ENCODE assay signal across 26 cellular contexts in the genomic region with DNA sequence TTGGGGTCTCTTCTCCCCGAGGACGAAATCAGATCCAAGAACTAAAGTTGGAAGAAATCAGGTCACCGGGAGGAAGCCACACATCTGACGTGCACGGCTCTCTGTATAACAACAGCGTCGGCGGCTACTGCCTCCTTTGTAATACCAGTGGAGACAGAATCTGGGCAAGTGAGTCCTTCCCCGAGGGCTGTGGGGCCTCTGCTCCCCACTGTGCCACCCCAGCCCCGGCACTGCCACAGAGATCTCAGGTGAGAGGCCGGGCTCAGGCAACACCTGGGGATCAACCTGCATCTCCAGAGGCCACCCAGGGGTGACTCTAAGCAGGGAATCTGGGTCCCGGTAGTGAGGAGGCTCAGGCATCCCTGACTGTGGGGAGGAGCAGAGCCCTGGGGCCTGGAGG. TPM values are rescaled to one million over a fixed set of nuclear protein-coding genes. Genes with fewer than 3 reads are reported as not detected.
A peak's percentile ranks its signal among the peaks of the same experiment; 100 is the strongest.
DNase-seq lines count a peak whose midpoint lies in the region; ATAC-seq and TF ChIP-seq lines count a peak whose summit lies in the region.
"Had no signal": no experiment of that assay in that cellular context is flagged by ENCODE, and none has a peak within 500 bp of the region (broad histone marks: within the 10 kb centered on the region; RNA-seq: fewer than 3 reads in every experiment).

No MANE protein-coding gene starts in this region.

- H3K4me1 Mint-ChIP-seq in WTC11 (no peaks in the 10 kb centered on the region), memory B cell (no peaks in the 10 kb centered on the region), osteocyte (ENCODE audit: unreplicated experiment) (peaks cover 7% of the 10 kb centered on the region)
- H3K4me1 Mint-ChIP-seq in stimulated activated naive B cell treated with anti-CD40 and anti-IgM and Interleukin-4, amounts not matched to agents 10 μg/mL and 1 μg/mL and 100 μg/mL, for 72 hours, result peaks cover 0 to 4% of the 10 kb centered on the region in 2 donors

- H3K9ac ChIP-seq in mammary epithelial cell (ENCODE audit: insufficient read depth, low read length), result no peak overlapping the region

- DNase-seq in breast epithelium (ENCODE audit: low spot score in 2 of 2) (no peak), mammary epithelial cell (no peak), WTC11 (ENCODE audit: low spot score) (peak; percentile 3), memory B cell (ENCODE audit: low spot score in 2 of 2) (no peak), osteocyte (ENCODE audit: extremely low spot score, unreplicated experiment) (no peak), DMS79 (lab: John Stamatoyannopoulos, UW) (no peak), NOMO-1 (lab: John Stamatoyannopoulos, UW; ENCODE audit: unreplicated experiment in 2 of 2) (no peak)
- no peak for DNase-seq in stimulated activated naive B cell treated with anti-CD40 and anti-IgM and Interleukin-4, amounts not matched to agents 10 μg/mL and 1 μg/mL and 100 μg/mL, for 72 hours
- DNase-seq: activated CD4-positive, alpha-beta T cell treated with anti-CD3 and anti-CD28 coated beads, Interleukin-2, amount 50 U/mL, for 48 hours; effector CD8-positive, alpha-beta T cell; H7; hypothalamus; KBM-7; mesenchymal stem cell; NCI-H1105; NCI-H187; NCI-H446 treated with DMSO at 0.1 percent for 48 hours; NCI-H82; occipital lobe; RPMI8226; stimulated activated naive CD4-positive, alpha-beta T cell treated with Interleukin-2 at 50 U/mL for 16 hours; T-cell had no signal

- no peaks in the 10 kb centered on the region for H4K20me1 ChIP-seq in mammary epithelial cell (ENCODE audit: insufficient read depth, low read length)

- dilution Hi-C loops in mammary epithelial cell (cut with HindIII; ENCODE audit: low sequenced_read_pairs), result no loop called here

- no peak overlapping the region; the same call in 1 of the 2 replicates for H3K27ac Mint-ChIP-seq in WTC11
- H3K27ac Mint-ChIP-seq in memory B cell, result peak overlapping the region; percentile 28
- peak overlapping the region; percentile 90 for H3K27ac Mint-ChIP-seq in stimulated activated naive B cell treated with anti-CD40 and anti-IgM and Interleukin-4, amounts not matched to agents 10 μg/mL and 1 μg/mL and 100 μg/mL, for 72 hours
- no peak overlapping the region for H3K27ac Mint-ChIP-seq in osteocyte (ENCODE audit: unreplicated experiment)

- POLR2A ChIA-PET in WTC11 (lab: Charles Lee), result no interaction called here

- intact Hi-C loops in breast epithelium (cut with DNase I; ENCODE audit: low total_unique reads) (no loop called here), mammary epithelial cell (cut with micrococcal nuclease) (no loop called here)

- CTCF ChIA-PET in mammary epithelial cell (lab: Charles Lee; ENCODE audit: low non-redundant PET) (no interaction called here), WTC11 (lab: Charles Lee) (no interaction called here)

- H3K36me3 Mint-ChIP-seq in WTC11, result peaks cover 9% of the 10 kb centered on the region
- H3K36me3 Mint-ChIP-seq in memory B cell, result peaks cover 19% of the 10 kb centered on the region
- peaks cover 25 to 34% of the 10 kb centered on the region in 2 donors for H3K36me3 Mint-ChIP-seq in stimulated activated naive B cell treated with anti-CD40 and anti-IgM and Interleukin-4, amounts not matched to agents 10 μg/mL and 1 μg/mL and 100 μg/mL, for 72 hours
- peaks cover 11% of the 10 kb centered on the region for H3K36me3 Mint-ChIP-seq in osteocyte (ENCODE audit: unreplicated experiment)
- H3K36me3 Mint-ChIP-seq: activated naive CD4-positive, alpha-beta T cell treated with anti-CD3 and anti-CD28 coated beads, Interleukin-2, amount 50 U/mL, for 72 hours had no signal

- H3K27ac ChIP-seq in breast epithelium (no peak overlapping the region), mammary epithelial cell (ENCODE audit: insufficient read depth, low read depth, low read length) (no peak overlapping the region)
- H3K27ac ChIP-seq: coronary artery, epithelial cell of prostate had no signal

- ATAC-seq in WTC11, result no peak
- no peak for ATAC-seq in memory B cell (ENCODE audit: low read depth)
- no peak for ATAC-seq in stimulated activated naive B cell treated with anti-CD40 and anti-IgM and Interleukin-4, amounts not matched to agents 10 μg/mL and 1 μg/mL and 100 μg/mL, for 72 hours (replicated peaks)
- ATAC-seq: activated naive CD4-positive, alpha-beta T cell treated with anti-CD3 and anti-CD28 coated beads, Interleukin-2, amount 50 U/mL, for 72 hours; left colon; T-cell had no signal

- H3K9me3 ChIP-seq in breast epithelium (no peaks in the 10 kb centered on the region), mammary epithelial cell (replicated peaks; ENCODE audit: insufficient read depth, low read length) (no peaks in the 10 kb centered on the region)

- TF ChIP-seq POLR2A in breast epithelium (IDR thresholded peaks at IDR 0.05), result no peak

- H2AFZ ChIP-seq in mammary epithelial cell (ENCODE audit: low read depth, low read length), result no peak overlapping the region

- H3K36me3 ChIP-seq in breast epithelium, result no peaks in the 10 kb centered on the region
- no peaks in the 10 kb centered on the region for H3K36me3 ChIP-seq in mammary epithelial cell (ENCODE audit: insufficient read depth, low read length)

- H3K4me1 ChIP-seq in breast epithelium (no peaks in the 10 kb centered on the region), mammary epithelial cell (ENCODE audit: insufficient read depth, low read length) (no peaks in the 10 kb centered on the region)

- H3K27me3 ChIP-seq in breast epithelium, result no peaks in the 10 kb centered on the region
- H3K27me3 ChIP-seq in mammary epithelial cell (ENCODE audit: insufficient read depth, low read length), result no peaks in the 10 kb centered on the region

- no TSS peak for BruUV-seq in mammary epithelial cell (replicated peaks; lab: Mats Ljungman, UMichigan)

- H3K4me2 ChIP-seq in mammary epithelial cell (ENCODE audit: insufficient read depth, low read depth, low read length), result no peak overlapping the region

- H3K79me2 ChIP-seq in mammary epithelial cell (ENCODE audit: insufficient read depth, low read length), result no peaks in the 10 kb centered on the region

- 84% methylated on average over 10 of the region's 12 CpGs for WGBS in mammary epithelial cell (ENCODE audit: low coverage, missing lambda C conversion rate)

- peak overlapping the region in 2 of 3 donors; percentile 15 for H3K4me3 ChIP-seq in breast epithelium
- H3K4me3 ChIP-seq in mammary epithelial cell (replicated peaks in 1 of 3; ENCODE audit: insufficient read depth in 1 of 3, low read depth in 2 of 3, low read length in 3 of 3), result no peak overlapping the region
- H3K4me3 ChIP-seq: coronary artery had no signal

- in situ Hi-C loops in mammary epithelial cell (cut with MboI; ENCODE audit: low sequenced_read_pairs in 2 of 2), result no loop called here

- no peaks in the 10 kb centered on the region for H3K27me3 Mint-ChIP-seq in WTC11 (ENCODE audit: low read depth)
- H3K27me3 Mint-ChIP-seq in memory B cell, result no peaks in the 10 kb centered on the region
- no peaks in the 10 kb centered on the region for H3K27me3 Mint-ChIP-seq in stimulated activated naive B cell treated with anti-CD40 and anti-IgM and Interleukin-4, amounts not matched to agents 10 μg/mL and 1 μg/mL and 100 μg/mL, for 72 hours
- no peaks in the 10 kb centered on the region for H3K27me3 Mint-ChIP-seq in osteocyte (ENCODE audit: unreplicated experiment)
- H3K27me3 Mint-ChIP-seq: T-cell had no signal

- H3K4me3 Mint-ChIP-seq in WTC11, result no peak overlapping the region
- H3K4me3 Mint-ChIP-seq in memory B cell, result no peak overlapping the region
- no peak overlapping the region for H3K4me3 Mint-ChIP-seq in stimulated activated naive B cell treated with anti-CD40 and anti-IgM and Interleukin-4, amounts not matched to agents 10 μg/mL and 1 μg/mL and 100 μg/mL, for 72 hours
- H3K4me3 Mint-ChIP-seq in osteocyte (ENCODE audit: unreplicated experiment), result no peak overlapping the region
- H3K4me3 Mint-ChIP-seq: T-cell had no signal

- TF ChIP-seq CTCF in breast epithelium (IDR thresholded peaks at IDR 0.05), result no peak
- TF ChIP-seq CTCF in mammary epithelial cell (conservative IDR thresholded peaks at IDR 0.05 in 1 of 2, IDR thresholded peaks at IDR 0.05 in 1 of 2; ENCODE audit: extremely low read depth in 1 of 2, insufficient read depth in 1 of 2, low read depth in 1 of 2, low read length in 2 of 2), result no peak
- no peak for TF ChIP-seq CTCF in WTC11 (IDR thresholded peaks at IDR 0.05)
- no peak for TF ChIP-seq CTCF in osteocyte (IDR thresholded peaks at IDR 0.05)

- no peaks in the 10 kb centered on the region for H3K9me3 Mint-ChIP-seq in WTC11
- H3K9me3 Mint-ChIP-seq in memory B cell, result no peaks in the 10 kb centered on the region
- no peaks in the 10 kb centered on the region for H3K9me3 Mint-ChIP-seq in stimulated activated naive B cell treated with anti-CD40 and anti-IgM and Interleukin-4, amounts not matched to agents 10 μg/mL and 1 μg/mL and 100 μg/mL, for 72 hours
- H3K9me3 Mint-ChIP-seq in osteocyte (ENCODE audit: unreplicated experiment), result no peaks in the 10 kb centered on the region
- H3K9me3 Mint-ChIP-seq: activated naive CD4-positive, alpha-beta T cell treated with anti-CD3 and anti-CD28 coated beads, Interleukin-2, amount 50 U/mL, for 72 hours; T-cell had no signal

TF ChIP-seq in WTC11, 78 proteins besides CTCF, POLR2A, EP300 and RAD21 (continues in another document):
- TF ChIP-seq, protein P1, sequence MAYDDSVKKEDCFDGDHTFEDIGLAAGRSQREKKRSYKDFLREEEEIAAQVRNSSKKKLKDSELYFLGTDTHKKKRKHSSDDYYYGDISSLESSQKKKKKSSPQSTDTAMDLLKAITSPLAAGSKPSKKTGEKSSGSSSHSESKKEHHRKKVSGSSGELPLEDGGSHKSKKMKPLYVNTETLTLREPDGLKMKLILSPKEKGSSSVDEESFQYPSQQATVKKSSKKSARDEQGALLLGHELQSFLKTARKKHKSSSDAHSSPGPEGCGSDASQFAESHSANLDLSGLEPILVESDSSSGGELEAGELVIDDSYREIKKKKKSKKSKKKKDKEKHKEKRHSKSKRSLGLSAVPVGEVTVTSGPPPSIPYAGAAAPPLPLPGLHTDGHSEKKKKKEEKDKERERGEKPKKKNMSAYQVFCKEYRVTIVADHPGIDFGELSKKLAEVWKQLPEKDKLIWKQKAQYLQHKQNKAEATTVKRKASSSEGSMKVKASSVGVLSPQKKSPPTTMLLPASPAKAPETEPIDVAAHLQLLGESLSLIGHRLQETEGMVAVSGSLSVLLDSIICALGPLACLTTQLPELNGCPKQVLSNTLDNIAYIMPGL (CRISPR knock-in tag; IDR thresholded peaks at IDR 0.05), result no peak

RNA-seq across cellular contexts. Expression of a gene that starts 33.7 kb away (rescaled TPM):
- total RNA-seq in breast epithelium, result under 1 TPM; 0.16 to 0.73 (median 0.66) TPM
- total RNA-seq in mammary epithelial cell, result under 1 TPM; 0.26 to 0.33 TPM
- polyA plus RNA-seq in mammary epithelial cell, result 0.09 TPM
- not detected for polyA minus RNA-seq in mammary epithelial cell
- 0.27 to 0.50 TPM (median 0.37 TPM) in 3 replicates for total RNA-seq in WTC11 (2021)
- 2.4 and 2.9 TPM in 2 replicates for total RNA-seq in osteocyte
- total RNA-seq: H7 had no signal

Comparison
In these comparisons a context has a peak if more than half of its experiments do, and no peak if none do; other contexts are left out.
1. H3K4me3 ChIP-seq: peak in breast epithelium (2 of 3); none in mammary epithelial cell (0 of 3).
2. H3K27ac Mint-ChIP-seq: peak in memory B cell (single experiment) and stimulated activated naive B cell treated with anti-CD40 and anti-IgM and Interleukin-4, amounts not matched to agents 10 μg/mL and 1 μg/mL and 100 μg/mL, for 72 hours (single experiment); none in WTC11 (single experiment) and osteocyte (single experiment).